29 cellular contexts compared by ENCODE assay signal in the genomic region with DNA sequence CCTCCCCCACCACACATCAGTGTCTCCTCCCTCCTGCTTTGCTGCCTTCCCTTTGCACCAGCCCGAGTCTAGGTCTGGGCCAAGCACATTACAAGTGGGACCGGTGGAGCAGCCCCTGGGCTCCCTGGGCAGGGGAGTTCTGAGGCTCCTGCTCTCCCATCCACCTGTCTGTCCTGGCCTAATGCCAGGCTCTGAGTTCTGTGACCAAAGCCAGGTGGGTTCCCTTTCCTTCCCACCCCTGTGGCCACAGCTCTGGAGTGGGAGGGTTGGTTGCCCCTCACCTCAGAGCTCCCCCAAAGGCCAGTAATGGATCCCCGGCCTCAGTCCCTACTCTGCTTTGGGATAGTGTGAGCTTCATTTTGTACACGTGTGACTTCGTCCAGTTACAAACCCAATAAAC. TPM values are rescaled to one million over a fixed set of nuclear protein-coding genes. Genes with fewer than 3 reads are reported as not detected.
A peak's percentile ranks its signal among the peaks of the same experiment; 100 is the strongest.
DNase-seq lines count a peak whose midpoint lies in the region; ATAC-seq, FAIRE-seq and TF ChIP-seq lines count a peak whose summit lies in the region.
"Had no signal": no experiment of that assay in that cellular context is flagged by ENCODE, and none has a peak within 500 bp of the region (broad histone marks: within the 10 kb centered on the region; RNA-seq: fewer than 3 reads in every experiment).

No MANE protein-coding gene starts in this region.

- no peak for TF ChIP-seq EP300 in HepG2 (IDR thresholded peaks at IDR 0.05; ENCODE audit: low read depth in 2 of 2, low read length in 2 of 2)
- no peak for TF ChIP-seq EP300 in HepG2 (CRISPR knock-in tag; IDR thresholded peaks at IDR 0.05; ENCODE audit: borderline replicate concordance)

- H3K9me3 Mint-ChIP-seq in dendritic cell treated with granulocyte-macrophage colony-stimulating factor and Interleukin-4, amounts not matched to agents 40 ng/mL and 50 ng/mL, for 4 days: no peaks in the 10 kb centered on the region
- H3K9me3 Mint-ChIP-seq: nephron; stimulated activated memory B cell treated with anti-CD40 and anti-IgM and Interleukin-4, amounts not matched to agents 10 μg/mL and 1 μg/mL and 100 μg/mL, for 72 hours had no signal

- TF ChIP-seq CTCF in HepG2 (CRISPR knock-in tag; IDR thresholded peaks at IDR 0.05) (no peak), right lobe of liver (IDR thresholded peaks at IDR 0.05) (no peak), OCI-LY7 (conservative IDR thresholded peaks at IDR 0.05; ENCODE audit: low read length) (no peak)

- no peak for TF ChIP-seq POLR2A in HepG2 (IDR thresholded peaks at IDR 0.05; ENCODE audit: insufficient read depth in 1 of 2, low read depth in 2 of 2, low read length in 2 of 2)
- no peak for TF ChIP-seq POLR2A in right lobe of liver (IDR thresholded peaks at IDR 0.05)

- BruUV-seq in HepG2 (replicated peaks; lab: Mats Ljungman, UMichigan): no TSS peak
- BruUV-seq in OCI-LY7 (replicated peaks; lab: Mats Ljungman, UMichigan): TSS peak; percentile 71

- in situ Hi-C loops in HepG2 (cut with HindIII; ENCODE audit: extremely low pct_ligation_motif_present, low pct_unique_long_range_greater_than_20kb): no loop called here

- H3K27ac ChIP-seq in HepG2 (ENCODE audit: extremely low read length, insufficient read depth, low read length): no peak overlapping the region
- H3K27ac ChIP-seq in right lobe of liver: no peak overlapping the region
- H3K27ac ChIP-seq in OCI-LY7 (ENCODE audit: low read depth, low read length, poor library complexity, severe bottlenecking): no peak overlapping the region
- no peak overlapping the region for H3K27ac ChIP-seq in SJCRH30
- H3K27ac ChIP-seq: brain microvascular endothelial cell, hepatocyte, ovary had no signal

- peaks cover 4% of the 10 kb centered on the region; the same call in 1 of the 2 replicates for H4K20me1 ChIP-seq in HepG2 (ENCODE audit: insufficient read depth, low read length)
- H4K20me1 ChIP-seq in OCI-LY7 (ENCODE audit: insufficient read depth, low read length): peaks cover 7% of the 10 kb centered on the region; the same call in 1 of the 2 replicates

- no peak overlapping the region for H3K9ac ChIP-seq in HepG2 (ENCODE audit: insufficient read depth, low read depth, low read length)

- POLR2A ChIA-PET in HepG2 (lab: Yijun Ruan, JAX) (interaction anchor here (0.6 to 1.2 kb wide), 3 partner anchors 9 to 143 kb away, joined by 3 to 5 read pairs (median 3); no protein-coding TSS in a partner anchor), OCI-LY7 (lab: Charles Lee) (interaction anchor here (0.5 to 1.1 kb wide), 2 partner anchors 10 to 21 kb away, joined by 4 to 6 read pairs; no protein-coding TSS in a partner anchor)

- no peaks in the 10 kb centered on the region for H3K27me3 Mint-ChIP-seq in dendritic cell treated with granulocyte-macrophage colony-stimulating factor and Interleukin-4, amounts not matched to agents 40 ng/mL and 50 ng/mL, for 4 days
- H3K27me3 Mint-ChIP-seq: activated CD4-positive, alpha-beta T cell treated with anti-CD3 and anti-CD28 coated beads for 36 hours; stimulated activated memory B cell treated with anti-CD40 and anti-IgM and Interleukin-4, amounts not matched to agents 10 μg/mL and 1 μg/mL and 100 μg/mL, for 72 hours had no signal

- no peak overlapping the region for H2AFZ ChIP-seq in HepG2 (ENCODE audit: low read length)
- no peak overlapping the region for H2AFZ ChIP-seq in OCI-LY7 (ENCODE audit: low read length)
- H2AFZ ChIP-seq: hepatocyte had no signal

- CTCF ChIA-PET in HepG2 (lab: Yijun Ruan, JAX; ENCODE audit: low intra/inter-chr PET ratio, low total read pairs): no interaction called here
- CTCF ChIA-PET in OCI-LY7 (lab: Charles Lee; ENCODE audit: unreplicated experiment): no interaction called here

- ATAC-seq in HepG2: no peak
- no peak for ATAC-seq in right lobe of liver
- ATAC-seq in Right ventricle myocardium inferior: no peak
- ATAC-seq: activated CD4-positive, alpha-beta T cell treated with anti-CD3 and anti-CD28 coated beads for 36 hours; gastroesophageal sphincter; left colon; Panc1; stimulated activated memory B cell treated with anti-CD40 and anti-IgM and Interleukin-4, amounts not matched to agents 10 μg/mL and 1 μg/mL and 100 μg/mL, for 72 hours had no signal

- H3K4me3 ChIP-seq in HepG2 (replicated peaks in 1 of 3; ENCODE audit: insufficient read depth in 1 of 3, low read depth in 2 of 3, low read length in 3 of 3) (no peak overlapping the region), right lobe of liver (no peak overlapping the region), OCI-LY7 (ENCODE audit: low read depth, low read length, poor library complexity, severe bottlenecking) (no peak overlapping the region), SJCRH30 (no peak overlapping the region)
- H3K4me3 ChIP-seq: gastroesophageal sphincter, HAP-1, hepatocyte, ovary had no signal

- intact Hi-C loops in HepG2 (cut with micrococcal nuclease; ENCODE audit: unreplicated experiment) (no loop called here), right lobe of liver (cut with DNase I) (no loop called here), OCI-LY7 (cut with micrococcal nuclease; ENCODE audit: unreplicated experiment) (no loop called here), Right ventricle myocardium inferior (cut with DNase I) (loop anchor here (10.0 kb wide), 1 partner anchor 169 kb away; the partner anchor contains the start of gene ABCC5)
- intact Hi-C loops in dendritic cell treated with granulocyte-macrophage colony-stimulating factor and Interleukin-4, amounts not matched to agents 40 ng/mL and 50 ng/mL, for 4 days (cut with micrococcal nuclease): no loop called here

- H3K9me2 ChIP-seq in OCI-LY7 (ENCODE audit: insufficient read depth, low read length): no peaks in the 10 kb centered on the region

- H3K4me1 Mint-ChIP-seq in dendritic cell treated with granulocyte-macrophage colony-stimulating factor and Interleukin-4, amounts not matched to agents 40 ng/mL and 50 ng/mL, for 4 days (ENCODE audit: low read depth): peaks cover 86% of the 10 kb centered on the region

- no peak overlapping the region for H3K4me3 Mint-ChIP-seq in dendritic cell treated with granulocyte-macrophage colony-stimulating factor and Interleukin-4, amounts not matched to agents 40 ng/mL and 50 ng/mL, for 4 days
- H3K4me3 Mint-ChIP-seq: activated CD4-positive, alpha-beta T cell treated with anti-CD3 and anti-CD28 coated beads for 36 hours; stimulated activated memory B cell treated with anti-CD40 and anti-IgM and Interleukin-4, amounts not matched to agents 10 μg/mL and 1 μg/mL and 100 μg/mL, for 72 hours had no signal

- peak overlapping the region; percentile 94 for H3K27ac Mint-ChIP-seq in dendritic cell treated with granulocyte-macrophage colony-stimulating factor and Interleukin-4, amounts not matched to agents 40 ng/mL and 50 ng/mL, for 4 days
- H3K27ac Mint-ChIP-seq: activated CD4-positive, alpha-beta T cell treated with anti-CD3 and anti-CD28 coated beads for 36 hours; nephron; stimulated activated memory B cell treated with anti-CD40 and anti-IgM and Interleukin-4, amounts not matched to agents 10 μg/mL and 1 μg/mL and 100 μg/mL, for 72 hours had no signal

- H3K4me1 ChIP-seq in HepG2 (ENCODE audit: insufficient read depth, low read length): peaks cover 25% of the 10 kb centered on the region
- H3K4me1 ChIP-seq in right lobe of liver: peaks cover 0 to 15% (median 0%) of the 10 kb centered on the region in 4 donors
- H3K4me1 ChIP-seq in OCI-LY7 (ENCODE audit: insufficient read depth, low read length, poor library complexity, severe bottlenecking): peaks cover 16% of the 10 kb centered on the region
- peaks cover 18% of the 10 kb centered on the region for H3K4me1 ChIP-seq in SJCRH30

- no peak for TF ChIP-seq RAD21 in HepG2 (CRISPR knock-in tag; IDR thresholded peaks at IDR 0.05)

- FAIRE-seq in HepG2 (lab: Jason Lieb, UNC): no peak
- FAIRE-seq: GM12892 had no signal

- no peaks in the 10 kb centered on the region for H3K9me3 ChIP-seq in HepG2 (ENCODE audit: low read length)
- H3K9me3 ChIP-seq in right lobe of liver: no peaks in the 10 kb centered on the region
- no peaks in the 10 kb centered on the region for H3K9me3 ChIP-seq in OCI-LY7 (ENCODE audit: low read length)
- H3K9me3 ChIP-seq in SJCRH30 (replicated peaks): no peaks in the 10 kb centered on the region
- H3K9me3 ChIP-seq: gastroesophageal sphincter, HAP-1, ovary had no signal

- DNase-seq in HepG2 (ENCODE audit: low spot score) (no peak), right lobe of liver (no peak), OCI-LY7 (ENCODE audit: low spot score) (no peak), Right ventricle myocardium inferior (ENCODE audit: missing footprints) (no peak), SJCRH30 (no peak)
- no peak for DNase-seq in activated CD8-positive, alpha-beta memory T cell treated with anti-CD3 and anti-CD28 coated beads, Interleukin-2, amount 50 U/mL, for 48 hours
- DNase-seq: activated CD4-positive, alpha-beta T cell treated with anti-CD3 and anti-CD28 coated beads for 36 hours; activated naive CD4-positive, alpha-beta T cell treated with Interleukin-2 at 50 U/mL for 16 hours; activated T-cell treated with anti-CD3 and anti-CD28 coated beads, Interleukin-2, amount 50 U/mL, for 48 hours; amniotic stem cell; brain microvascular endothelial cell; C1 segment of cervical spinal cord; left colon; NCI-H1092 treated with DMSO at 0.1 percent for 48 hours; NCI-H1930; NCI-H526; ovary; SIG-M5; SW 1271; trophoblast cell had no signal

- peaks cover 97% of the 10 kb centered on the region for H3K36me3 Mint-ChIP-seq in dendritic cell treated with granulocyte-macrophage colony-stimulating factor and Interleukin-4, amounts not matched to agents 40 ng/mL and 50 ng/mL, for 4 days (ENCODE audit: low read depth)

- WGBS in HepG2 (ENCODE audit: low lambda C conversion rate): 94% methylated on average over 5 of the region's 5 CpGs
- no CpG with 5 or more reads among the region's 5 CpGs for WGBS in right lobe of liver (ENCODE audit: insufficient coverage, low coverage, low lambda C conversion rate, missing lambda C conversion rate)

- H3K27me3 ChIP-seq in HepG2 (ENCODE audit: control insufficient read depth in 1 of 2, insufficient read depth in 2 of 2, low read length in 2 of 2) (no peaks in the 10 kb centered on the region; a peak in 1 of 5 replicates), right lobe of liver (no peaks in the 10 kb centered on the region), SJCRH30 (no peaks in the 10 kb centered on the region)
- H3K27me3 ChIP-seq: brain microvascular endothelial cell, gastroesophageal sphincter, hepatocyte, ovary had no signal

- H3K36me3 ChIP-seq in HepG2 (replicated peaks in 1 of 2; ENCODE audit: control insufficient read depth in 1 of 2, insufficient read depth in 2 of 2, low read length in 2 of 2): peaks cover 42 to 63% of the 10 kb centered on the region in 2 experiments
- H3K36me3 ChIP-seq in right lobe of liver: peaks cover 19 to 64% (median 40%) of the 10 kb centered on the region in 4 donors
- H3K36me3 ChIP-seq in OCI-LY7 (ENCODE audit: insufficient read depth, low read length): peaks cover 72% of the 10 kb centered on the region
- H3K36me3 ChIP-seq in SJCRH30: peaks cover 42% of the 10 kb centered on the region
- H3K36me3 ChIP-seq: ovary had no signal

- H3K79me2 ChIP-seq in HepG2 (ENCODE audit: insufficient read depth, low read length): peaks cover 28% of the 10 kb centered on the region
- peaks cover 22% of the 10 kb centered on the region for H3K79me2 ChIP-seq in OCI-LY7 (ENCODE audit: insufficient read depth, low read depth, low read length)

- H3K4me2 ChIP-seq in HepG2 (ENCODE audit: low read depth, low read length) (no peak overlapping the region), OCI-LY7 (ENCODE audit: low read length) (no peak overlapping the region)
- H3K4me2 ChIP-seq: hepatocyte had no signal

RNA-seq across cellular contexts. Expression of gene ABCF3, which starts 2.3 kb away (rescaled TPM):
- total RNA-seq in HepG2 (2016; rRNA removed; fragmentation: Illumina TruSeq; extraction: Trizol): 32.7 and 38.8 TPM in 2 replicates
- 7.0 and 8.6 TPM in 2 replicates for total RNA-seq in HepG2 (2016; cell fraction: cytosol; rRNA removed; fragmentation: Illumina TruSeq; extraction: Trizol; ENCODE audit: low read depth)
- 30.5 and 38.2 TPM in 2 replicates for total RNA-seq in HepG2 (2016; cell fraction: insoluble cytoplasmic fraction; rRNA removed; fragmentation: Illumina TruSeq; extraction: Trizol)
- total RNA-seq in HepG2 (2016; cell fraction: membrane; rRNA removed; fragmentation: Illumina TruSeq; extraction: Trizol): 9.7 and 13.0 TPM in 2 replicates
- 31.0 and 40.0 TPM in 2 replicates for total RNA-seq in HepG2 (2016; cell fraction: nucleus; rRNA removed; fragmentation: Illumina TruSeq; extraction: Trizol)
- 46.5 and 48.2 TPM in 2 replicates for polyA plus RNA-seq in HepG2 (2011; rRNA removed)
- 30.2 and 39.9 TPM in 2 replicates for polyA plus RNA-seq in HepG2 (2011; cell fraction: cytosol; rRNA removed)
- 164 and 188 TPM in 2 replicates for polyA plus RNA-seq in HepG2 (2011; cell fraction: nucleus; rRNA removed)
- polyA plus RNA-seq in HepG2 (2012): 28.3 and 31.4 TPM in 2 replicates
- 4.3 TPM in 2 replicates for polyA plus RNA-seq in HepG2 (2016; cell fraction: cytosol; fragmentation: Illumina TruSeq; extraction: Trizol; ENCODE audit: low read depth)
- 30.4 and 34.2 TPM in 2 replicates for polyA plus RNA-seq in HepG2 (2016; cell fraction: insoluble cytoplasmic fraction; fragmentation: Illumina TruSeq; extraction: Trizol; ENCODE audit: low read depth)
- 5.7 and 8.3 TPM in 2 replicates for polyA plus RNA-seq in HepG2 (2016; cell fraction: membrane; fragmentation: Illumina TruSeq; extraction: Trizol; ENCODE audit: low read depth)
- polyA plus RNA-seq in HepG2 (2016; cell fraction: nucleus; fragmentation: Illumina TruSeq; extraction: Trizol; ENCODE audit: insufficient read depth, low read depth): 92.9 and 103 TPM in 2 replicates
- polyA minus RNA-seq in HepG2 (2011; rRNA and poly(A)+ RNA removed; ENCODE audit: low replicate concordance): 79.8 and 202 TPM in 2 replicates
- polyA minus RNA-seq in HepG2 (2011; cell fraction: cytosol; rRNA and poly(A)+ RNA removed): 25.1 and 28.6 TPM in 2 replicates
- 71.1 and 80.3 TPM in 2 replicates for polyA minus RNA-seq in HepG2 (2011; cell fraction: nucleus; rRNA and poly(A)+ RNA removed)
- 10 to 100 TPM; 33.7 to 40.6 (median 38.5) TPM for total RNA-seq in right lobe of liver
- total RNA-seq in OCI-LY7 (2014; rRNA removed; shearing (Covaris generic)): 38.9 and 51.6 TPM in 2 replicates
- total RNA-seq in OCI-LY7 (2022): 59.0 and 67.1 TPM in 2 replicates
- total RNA-seq in Right ventricle myocardium inferior: 68.2 TPM
- 29.4 and 32.6 TPM in 2 replicates for total RNA-seq in SJCRH30 (2014; rRNA removed; shearing (Covaris generic))

RNA-seq across cellular contexts. Expression of gene AP2M1, which starts 9.0 kb away (rescaled TPM):
- total RNA-seq in HepG2 (2016; rRNA removed; fragmentation: Illumina TruSeq; extraction: Trizol): 124 and 126 TPM in 2 replicates
- total RNA-seq in HepG2 (2016; cell fraction: cytosol; rRNA removed; fragmentation: Illumina TruSeq; extraction: Trizol; ENCODE audit: low read depth): 72.2 and 73.9 TPM in 2 replicates
- total RNA-seq in HepG2 (2016; cell fraction: insoluble cytoplasmic fraction; rRNA removed; fragmentation: Illumina TruSeq; extraction: Trizol): 120 and 132 TPM in 2 replicates
- 105 and 110 TPM in 2 replicates for total RNA-seq in HepG2 (2016; cell fraction: membrane; rRNA removed; fragmentation: Illumina TruSeq; extraction: Trizol)
- total RNA-seq in HepG2 (2016; cell fraction: nucleus; rRNA removed; fragmentation: Illumina TruSeq; extraction: Trizol): 55.3 and 71.0 TPM in 2 replicates
- polyA plus RNA-seq in HepG2 (2011; rRNA removed): 146 and 189 TPM in 2 replicates
- polyA plus RNA-seq in HepG2 (2011; cell fraction: cytosol; rRNA removed): 105 and 107 TPM in 2 replicates
- polyA plus RNA-seq in HepG2 (2011; cell fraction: nucleus; rRNA removed): 190 and 200 TPM in 2 replicates
- polyA plus RNA-seq in HepG2 (2012): 119 and 172 TPM in 2 replicates
- polyA plus RNA-seq in HepG2 (2016; cell fraction: cytosol; fragmentation: Illumina TruSeq; extraction: Trizol; ENCODE audit: low read depth): 89.6 and 102 TPM in 2 replicates
- 155 and 182 TPM in 2 replicates for polyA plus RNA-seq in HepG2 (2016; cell fraction: insoluble cytoplasmic fraction; fragmentation: Illumina TruSeq; extraction: Trizol; ENCODE audit: low read depth)
- 110 and 116 TPM in 2 replicates for polyA plus RNA-seq in HepG2 (2016; cell fraction: membrane; fragmentation: Illumina TruSeq; extraction: Trizol; ENCODE audit: low read depth)
- polyA plus RNA-seq in HepG2 (2016; cell fraction: nucleus; fragmentation: Illumina TruSeq; extraction: Trizol; ENCODE audit: insufficient read depth, low read depth): 139 and 149 TPM in 2 replicates
- 177 and 651 TPM in 2 replicates for polyA minus RNA-seq in HepG2 (2011; rRNA and poly(A)+ RNA removed; ENCODE audit: low replicate concordance)
- polyA minus RNA-seq in HepG2 (2011; cell fraction: cytosol; rRNA and poly(A)+ RNA removed): 51.9 and 58.8 TPM in 2 replicates
- 68.9 and 87.9 TPM in 2 replicates for polyA minus RNA-seq in HepG2 (2011; cell fraction: nucleus; rRNA and poly(A)+ RNA removed)
- 100 to 1,000 TPM in 4 of 6 experiments, 10 to 100 TPM in 2; 87.4 to 119 (median 105) TPM for total RNA-seq in right lobe of liver
- 141 and 147 TPM in 2 replicates for total RNA-seq in OCI-LY7 (2014; rRNA removed; shearing (Covaris generic))
- 158 and 168 TPM in 2 replicates for total RNA-seq in OCI-LY7 (2022)
- 269 TPM for total RNA-seq in Right ventricle myocardium inferior
- total RNA-seq in SJCRH30 (2014; rRNA removed; shearing (Covaris generic)): 194 and 196 TPM in 2 replicates

RNA-seq across cellular contexts. Expression of gene DVL3, which starts 28.5 kb away (rescaled TPM):
- 25.4 and 29.0 TPM in 2 replicates for total RNA-seq in HepG2 (2016; rRNA removed; fragmentation: Illumina TruSeq; extraction: Trizol)
- 23.8 and 24.8 TPM in 2 replicates for total RNA-seq in HepG2 (2016; cell fraction: cytosol; rRNA removed; fragmentation: Illumina TruSeq; extraction: Trizol; ENCODE audit: low read depth)
- total RNA-seq in HepG2 (2016; cell fraction: insoluble cytoplasmic fraction; rRNA removed; fragmentation: Illumina TruSeq; extraction: Trizol): 20.5 and 27.5 TPM in 2 replicates
- total RNA-seq in HepG2 (2016; cell fraction: membrane; rRNA removed; fragmentation: Illumina TruSeq; extraction: Trizol): 52.6 and 55.8 TPM in 2 replicates
- total RNA-seq in HepG2 (2016; cell fraction: nucleus; rRNA removed; fragmentation: Illumina TruSeq; extraction: Trizol): 28.8 and 35.1 TPM in 2 replicates
- polyA plus RNA-seq in HepG2 (2011; rRNA removed): 36.1 and 42.9 TPM in 2 replicates
- 18.8 and 21.5 TPM in 2 replicates for polyA plus RNA-seq in HepG2 (2011; cell fraction: cytosol; rRNA removed)
- polyA plus RNA-seq in HepG2 (2011; cell fraction: nucleus; rRNA removed): 166 and 190 TPM in 2 replicates
- polyA plus RNA-seq in HepG2 (2012): 37.1 and 38.4 TPM in 2 replicates
- 40.0 and 43.8 TPM in 2 replicates for polyA plus RNA-seq in HepG2 (2016; cell fraction: cytosol; fragmentation: Illumina TruSeq; extraction: Trizol; ENCODE audit: low read depth)
- polyA plus RNA-seq in HepG2 (2016; cell fraction: insoluble cytoplasmic fraction; fragmentation: Illumina TruSeq; extraction: Trizol; ENCODE audit: low read depth): 28.4 and 42.1 TPM in 2 replicates
- polyA plus RNA-seq in HepG2 (2016; cell fraction: membrane; fragmentation: Illumina TruSeq; extraction: Trizol; ENCODE audit: low read depth): 59.8 and 69.8 TPM in 2 replicates
- polyA plus RNA-seq in HepG2 (2016; cell fraction: nucleus; fragmentation: Illumina TruSeq; extraction: Trizol; ENCODE audit: insufficient read depth, low read depth): 134 and 135 TPM in 2 replicates
- 62.6 and 62.7 TPM in 2 replicates for polyA minus RNA-seq in HepG2 (2011; rRNA and poly(A)+ RNA removed; ENCODE audit: low replicate concordance)
- polyA minus RNA-seq in HepG2 (2011; cell fraction: cytosol; rRNA and poly(A)+ RNA removed): 24.4 and 29.1 TPM in 2 replicates
- 50.5 and 58.6 TPM in 2 replicates for polyA minus RNA-seq in HepG2 (2011; cell fraction: nucleus; rRNA and poly(A)+ RNA removed)
- 10 to 100 TPM; 18.9 to 28.1 (median 21.8) TPM for total RNA-seq in right lobe of liver
- 38.5 and 41.3 TPM in 2 replicates for total RNA-seq in OCI-LY7 (2014; rRNA removed; shearing (Covaris generic))
- total RNA-seq in OCI-LY7 (2022): 65.6 and 70.4 TPM in 2 replicates
- 60.7 TPM for total RNA-seq in Right ventricle myocardium inferior
- total RNA-seq in SJCRH30 (2014; rRNA removed; shearing (Covaris generic)): 38.5 and 43.7 TPM in 2 replicates

RNA-seq across cellular contexts. Expression of gene VWA5B2, which starts 45.7 kb away (rescaled TPM):
- total RNA-seq in HepG2 (2016; rRNA removed; fragmentation: Illumina TruSeq; extraction: Trizol): 0.04 TPM in 1 of 2 replicates, not detected in the other
- total RNA-seq in HepG2 (2016; cell fraction: cytosol; rRNA removed; fragmentation: Illumina TruSeq; extraction: Trizol; ENCODE audit: low read depth): not detected in 2 replicates
- total RNA-seq in HepG2 (2016; cell fraction: insoluble cytoplasmic fraction; rRNA removed; fragmentation: Illumina TruSeq; extraction: Trizol): 0.06 TPM in 1 of 2 replicates, not detected in the other
- not detected in 2 replicates for total RNA-seq in HepG2 (2016; cell fraction: membrane; rRNA removed; fragmentation: Illumina TruSeq; extraction: Trizol)
- total RNA-seq in HepG2 (2016; cell fraction: nucleus; rRNA removed; fragmentation: Illumina TruSeq; extraction: Trizol): 0.25 TPM in 1 of 2 replicates, not detected in the other
- 0.03 and 0.04 TPM in 2 replicates for polyA plus RNA-seq in HepG2 (2011; rRNA removed)
- not detected in 2 replicates for polyA plus RNA-seq in HepG2 (2011; cell fraction: cytosol; rRNA removed)
- 0.26 and 0.50 TPM in 2 replicates for polyA plus RNA-seq in HepG2 (2011; cell fraction: nucleus; rRNA removed)
- polyA plus RNA-seq in HepG2 (2012): 0.13 TPM in 1 of 2 replicates, not detected in the other
- polyA plus RNA-seq in HepG2 (2016; cell fraction: cytosol; fragmentation: Illumina TruSeq; extraction: Trizol; ENCODE audit: low read depth): not detected in 2 replicates
- 0.07 TPM in 1 of 2 replicates, not detected in the other for polyA plus RNA-seq in HepG2 (2016; cell fraction: insoluble cytoplasmic fraction; fragmentation: Illumina TruSeq; extraction: Trizol; ENCODE audit: low read depth)
- not detected in 2 replicates for polyA plus RNA-seq in HepG2 (2016; cell fraction: membrane; fragmentation: Illumina TruSeq; extraction: Trizol; ENCODE audit: low read depth)
- polyA plus RNA-seq in HepG2 (2016; cell fraction: nucleus; fragmentation: Illumina TruSeq; extraction: Trizol; ENCODE audit: insufficient read depth, low read depth): 0.18 and 0.64 TPM in 2 replicates
- 0.48 and 0.87 TPM in 2 replicates for polyA minus RNA-seq in HepG2 (2011; rRNA and poly(A)+ RNA removed; ENCODE audit: low replicate concordance)
- polyA minus RNA-seq in HepG2 (2011; cell fraction: cytosol; rRNA and poly(A)+ RNA removed): not detected in 2 replicates
- not detected in 2 replicates for polyA minus RNA-seq in HepG2 (2011; cell fraction: nucleus; rRNA and poly(A)+ RNA removed)
- under 1 TPM in 3 of 6 experiments, not detected in 3; 0.21 to 0.59 (median 0.25) TPM for total RNA-seq in right lobe of liver
- total RNA-seq in OCI-LY7 (2014; rRNA removed; shearing (Covaris generic)): not detected in 2 replicates
- total RNA-seq in OCI-LY7 (2022): not detected in 2 replicates
- not detected for total RNA-seq in Right ventricle myocardium inferior
- total RNA-seq in SJCRH30 (2014; rRNA removed; shearing (Covaris generic)): 0.51 and 1.0 TPM in 2 replicates
- total RNA-seq: activated CD4-positive, alpha-beta T cell treated with anti-CD3 and anti-CD28 coated beads for 36 hours; skeletal muscle tissue had no signal

RNA-seq across cellular contexts. Expression of gene EIF2B5, which starts 48.5 kb away (rescaled TPM):
- total RNA-seq in HepG2 (2016; rRNA removed; fragmentation: Illumina TruSeq; extraction: Trizol): 60.2 and 60.3 TPM in 2 replicates
- 13.3 and 14.4 TPM in 2 replicates for total RNA-seq in HepG2 (2016; cell fraction: cytosol; rRNA removed; fragmentation: Illumina TruSeq; extraction: Trizol; ENCODE audit: low read depth)
- total RNA-seq in HepG2 (2016; cell fraction: insoluble cytoplasmic fraction; rRNA removed; fragmentation: Illumina TruSeq; extraction: Trizol): 56.4 and 59.3 TPM in 2 replicates
- 25.4 and 30.0 TPM in 2 replicates for total RNA-seq in HepG2 (2016; cell fraction: membrane; rRNA removed; fragmentation: Illumina TruSeq; extraction: Trizol)
- total RNA-seq in HepG2 (2016; cell fraction: nucleus; rRNA removed; fragmentation: Illumina TruSeq; extraction: Trizol): 46.2 and 46.9 TPM in 2 replicates
- 38.4 and 42.2 TPM in 2 replicates for polyA plus RNA-seq in HepG2 (2011; rRNA removed)
- 31.2 and 31.6 TPM in 2 replicates for polyA plus RNA-seq in HepG2 (2011; cell fraction: cytosol; rRNA removed)
- polyA plus RNA-seq in HepG2 (2011; cell fraction: nucleus; rRNA removed): 105 and 110 TPM in 2 replicates
- polyA plus RNA-seq in HepG2 (2012): 31.8 and 34.3 TPM in 2 replicates
- polyA plus RNA-seq in HepG2 (2016; cell fraction: cytosol; fragmentation: Illumina TruSeq; extraction: Trizol; ENCODE audit: low read depth): 12.5 and 14.4 TPM in 2 replicates
- polyA plus RNA-seq in HepG2 (2016; cell fraction: insoluble cytoplasmic fraction; fragmentation: Illumina TruSeq; extraction: Trizol; ENCODE audit: low read depth): 49.2 and 49.4 TPM in 2 replicates
- polyA plus RNA-seq in HepG2 (2016; cell fraction: membrane; fragmentation: Illumina TruSeq; extraction: Trizol; ENCODE audit: low read depth): 17.8 and 21.2 TPM in 2 replicates
- 79.9 and 81.6 TPM in 2 replicates for polyA plus RNA-seq in HepG2 (2016; cell fraction: nucleus; fragmentation: Illumina TruSeq; extraction: Trizol; ENCODE audit: insufficient read depth, low read depth)
- polyA minus RNA-seq in HepG2 (2011; rRNA and poly(A)+ RNA removed; ENCODE audit: low replicate concordance): 63.6 and 87.1 TPM in 2 replicates
- 14.2 and 16.3 TPM in 2 replicates for polyA minus RNA-seq in HepG2 (2011; cell fraction: cytosol; rRNA and poly(A)+ RNA removed)
- polyA minus RNA-seq in HepG2 (2011; cell fraction: nucleus; rRNA and poly(A)+ RNA removed): 53.6 and 66.0 TPM in 2 replicates
- 10 to 100 TPM; 16.7 to 25.6 (median 20.5) TPM for total RNA-seq in right lobe of liver
- total RNA-seq in OCI-LY7 (2014; rRNA removed; shearing (Covaris generic)): 41.1 and 66.1 TPM in 2 replicates
- total RNA-seq in OCI-LY7 (2022): 56.7 and 57.4 TPM in 2 replicates
- total RNA-seq in Right ventricle myocardium inferior: 32.2 TPM
- 42.6 and 43.0 TPM in 2 replicates for total RNA-seq in SJCRH30 (2014; rRNA removed; shearing (Covaris generic))
